Comparison of ENCODE assay signal across 35 cellular contexts in genomic region chr12:72742560-72742959, GRCh38.
"Had no signal": no experiment of that assay in that cellular context is flagged by ENCODE, and none has a peak within 500 bp of the region (broad histone marks: within the 10 kb centered on the region; RNA-seq: fewer than 3 reads in every experiment).

No MANE protein-coding gene starts in this region.

- H3K4me3 ChIP-seq: MG63 had no signal

- H3K27me3 ChIP-seq: MG63 had no signal

- H3K36me3 ChIP-seq: MG63 had no signal

- DNase-seq: Karpas-422, Kasumi-1, MG63, MM.1S, MV-4-11, NCI-H1048, NCI-H1092, NCI-H1092 treated with DMSO at 0.1 percent for 48 hours, NCI-H1105, NCI-H1105 treated with DMSO at 0.1 percent for 48 hours, NCI-H1417, NCI-H1417 treated with DMSO at 0.1 percent for 48 hours, NCI-H1436, NCI-H1436 treated with DMSO at 0.1 percent for 48 hours, NCI-H146, NCI-H1694, NCI-H1694 treated with DMSO at 0.1 percent for 48 hours, NCI-H187, NCI-H187 treated with DMSO at 0.1 percent for 48 hours, NCI-H1930, NCI-H2029, NCI-H2029 treated with DMSO at 0.1 percent for 48 hours, NCI-H2081, NCI-H2081 treated with DMSO at 0.1 percent for 48 hours, NCI-H2107, NCI-H2171, NCI-H2171 treated with DMSO at 0.1 percent for 48 hours, NCI-H2227 treated with DMSO at 0.1 percent for 48 hours, NCI-H226, NCI-H345, NCI-H446, NCI-H446 treated with DMSO at 0.1 percent for 48 hours, NCI-H510A, NCI-H510A treated with DMSO at 0.1 percent for 48 hours, NCI-H524 had no signal
